In genomic region chr6:29705389-29706231, GRCh38 we compare ENCODE assay signal across 7 cellular contexts. TPM values are rescaled to one million over a fixed set of nuclear protein-coding genes. Genes with fewer than 3 reads are reported as not detected.
DNase-seq lines count a peak whose midpoint lies in the region; ATAC-seq, FAIRE-seq and TF ChIP-seq lines count a peak whose summit lies in the region.

No MANE protein-coding gene starts in this region.

- H3K27me3 Mint-ChIP-seq in astrocyte (ENCODE audit: low read depth, unreplicated experiment): peaks cover 64% of the 10 kb centered on the region
- peaks cover 31% of the 10 kb centered on the region for H3K27me3 Mint-ChIP-seq in activated CD8-positive, alpha-beta memory T cell treated with anti-CD3 and anti-CD28 coated beads, Interleukin-2, amount 10 ng/mL, durations not matched to agents 7 days and 5 days

- H3K79me2 ChIP-seq in astrocyte (ENCODE audit: insufficient read depth, low read length): no peaks in the 10 kb centered on the region

- peak; percentile 80 for TF ChIP-seq RAD21 in Ishikawa (IDR thresholded peaks at IDR 0.05; ENCODE audit: low read depth)

- H3K27ac ChIP-seq in astrocyte (ENCODE audit: low read depth, low read length) (no peak overlapping the region), spleen (peak overlapping the region in 2 of 8 donors; percentile 41 to 85)

- TF ChIP-seq CTCF in astrocyte (IDR thresholded peaks at IDR 0.05; ENCODE audit: insufficient read depth, low read depth, low read length) (peak; percentile 47), spleen (IDR thresholded peaks at IDR 0.05 in 8 of 11, conservative IDR thresholded peaks at IDR 0.05 in 3 of 11) (peak; percentile 29 to 82 (median 65))

- CTCF ChIA-PET in activated CD8-positive, alpha-beta memory T cell treated with anti-CD3 and anti-CD28 coated beads, Interleukin-2, amount 10 ng/mL, durations not matched to agents 7 days and 5 days (lab: Charles Lee): interaction anchor here (0.8 to 3.0 kb wide), 16 partner anchors 11 to 262 kb away, joined by 3 to 15 read pairs (median 4); no protein-coding TSS in a partner anchor

- no peak overlapping the region for H3K4me2 ChIP-seq in astrocyte (ENCODE audit: low read length)

- peak overlapping the region; percentile 77 for H3K27ac Mint-ChIP-seq in astrocyte (ENCODE audit: unreplicated experiment)
- H3K27ac Mint-ChIP-seq in activated CD8-positive, alpha-beta memory T cell treated with anti-CD3 and anti-CD28 coated beads, Interleukin-2, amount 10 ng/mL, durations not matched to agents 7 days and 5 days: no peak overlapping the region

- H3K36me3 Mint-ChIP-seq in astrocyte (ENCODE audit: low read depth, unreplicated experiment): no peaks in the 10 kb centered on the region
- no peaks in the 10 kb centered on the region for H3K36me3 Mint-ChIP-seq in activated CD8-positive, alpha-beta memory T cell treated with anti-CD3 and anti-CD28 coated beads, Interleukin-2, amount 10 ng/mL, durations not matched to agents 7 days and 5 days

- peak; percentile 62 for DNase-seq in EL
- peak; percentile 22 for DNase-seq in astrocyte (ENCODE audit: low read depth)
- DNase-seq in iPS-NIHi11 (ENCODE audit: low spot score): peak; percentile 64
- DNase-seq in spleen: no peak
- no peak for DNase-seq in NK-92 (lab: John Stamatoyannopoulos, UW; ENCODE audit: unreplicated experiment)
- no peak for DNase-seq in activated CD8-positive, alpha-beta memory T cell treated with anti-CD3 and anti-CD28 coated beads, Interleukin-2, amount 10 ng/mL, durations not matched to agents 7 days and 5 days

- no peaks in the 10 kb centered on the region for H3K4me1 Mint-ChIP-seq in astrocyte (ENCODE audit: low read depth, unreplicated experiment)
- peaks cover 44% of the 10 kb centered on the region for H3K4me1 Mint-ChIP-seq in activated CD8-positive, alpha-beta memory T cell treated with anti-CD3 and anti-CD28 coated beads, Interleukin-2, amount 10 ng/mL, durations not matched to agents 7 days and 5 days

- H3K4me1 ChIP-seq in astrocyte (ENCODE audit: insufficient read depth, low read length) (no peaks in the 10 kb centered on the region), spleen (peaks cover 0 to 45% (median 19%) of the 10 kb centered on the region in 6 donors)

- intact Hi-C loops in spleen (cut with DNase I; ENCODE audit: low total_unique reads): loop anchor here (5.0 kb wide), 1 partner anchor 47 kb away; no protein-coding TSS in a partner anchor

- no peak overlapping the region for H3K4me3 Mint-ChIP-seq in astrocyte (ENCODE audit: unreplicated experiment)
- H3K4me3 Mint-ChIP-seq in activated CD8-positive, alpha-beta memory T cell treated with anti-CD3 and anti-CD28 coated beads, Interleukin-2, amount 10 ng/mL, durations not matched to agents 7 days and 5 days: no peak overlapping the region

- H3K27me3 ChIP-seq in astrocyte (ENCODE audit: insufficient read depth, low read length) (no peaks in the 10 kb centered on the region), spleen (replicated peaks in 1 of 7) (peaks cover 0 to 18% (median 0%) of the 10 kb centered on the region in 7 donors)

- H4K20me1 ChIP-seq in astrocyte (ENCODE audit: insufficient read depth, low read length): no peaks in the 10 kb centered on the region

- H3K36me3 ChIP-seq in astrocyte (ENCODE audit: insufficient read depth, low read length): no peaks in the 10 kb centered on the region
- no peaks in the 10 kb centered on the region for H3K36me3 ChIP-seq in spleen

- H3K4me3 ChIP-seq in astrocyte (ENCODE audit: insufficient read depth, low read depth, low read length): no peak overlapping the region
- H3K4me3 ChIP-seq in spleen: no peak overlapping the region

- no peak for TF ChIP-seq POLR2A in spleen (IDR thresholded peaks at IDR 0.05)

- TF ChIP-seq EP300 in Ishikawa (IDR thresholded peaks at IDR 0.05; ENCODE audit: borderline replicate concordance): no peak

- H3K9ac ChIP-seq in astrocyte (ENCODE audit: low read length): no peak overlapping the region

- no peaks in the 10 kb centered on the region for H3K9me3 ChIP-seq in astrocyte (ENCODE audit: insufficient read depth, low read depth, low read length)
- H3K9me3 ChIP-seq in spleen: no peaks in the 10 kb centered on the region

- 39 to 72% (median 41%) methylated on average over 10 of the region's 10 CpGs for WGBS in spleen, 5 donors

- FAIRE-seq in astrocyte (lab: Jason Lieb, UNC): no peak

- no peaks in the 10 kb centered on the region for H3K9me3 Mint-ChIP-seq in astrocyte (ENCODE audit: unreplicated experiment)
- H3K9me3 Mint-ChIP-seq in activated CD8-positive, alpha-beta memory T cell treated with anti-CD3 and anti-CD28 coated beads, Interleukin-2, amount 10 ng/mL, durations not matched to agents 7 days and 5 days (ENCODE audit: low read depth): no peaks in the 10 kb centered on the region

- ATAC-seq in activated CD8-positive, alpha-beta memory T cell treated with anti-CD3 and anti-CD28 coated beads, Interleukin-2, amount 10 ng/mL, durations not matched to agents 7 days and 5 days: no peak

- H2AFZ ChIP-seq in astrocyte (ENCODE audit: low read depth, low read length): no peak overlapping the region

TF ChIP-seq in Ishikawa, 13 proteins besides CTCF, POLR2A, EP300 and RAD21:
- TF ChIP-seq CEBPB (IDR thresholded peaks at IDR 0.05) (no peak), REST (IDR thresholded peaks at IDR 0.05; ENCODE audit: low read depth) (no peak), USF1 (IDR thresholded peaks at IDR 0.05) (no peak), TAF1 (IDR thresholded peaks at IDR 0.05; ENCODE audit: low read depth) (no peak), YY1 (IDR thresholded peaks at IDR 0.05; ENCODE audit: low read depth) (no peak), MAX (IDR thresholded peaks at IDR 0.05) (no peak), TEAD4 (IDR thresholded peaks at IDR 0.05) (no peak), NFIC (IDR thresholded peaks at IDR 0.05) (no peak), FOXM1 (IDR thresholded peaks at IDR 0.05; ENCODE audit: borderline replicate concordance, low read depth) (no peak), TCF12 (IDR thresholded peaks at IDR 0.05; ENCODE audit: low read depth) (no peak), EGR1 (IDR thresholded peaks at IDR 0.05) (no peak)

RNA-seq across cellular contexts. Expression of gene HLA-F, which starts 17.6 kb away (rescaled TPM):
- total RNA-seq in astrocyte (6.0 and 7.4 TPM in 2 replicates), spleen (100 to 1,000 TPM; 402 to 532 (median 496) TPM)
- polyA plus RNA-seq in spleen: 100 to 1,000 TPM; 501 to 663 (median 577) TPM
- total RNA-seq in activated CD8-positive, alpha-beta memory T cell treated with anti-CD3 and anti-CD28 coated beads, Interleukin-2, amount 10 ng/mL, durations not matched to agents 7 days and 5 days: 100 to 1,000 TPM; 300 to 444 TPM

RNA-seq across cellular contexts. Expression of gene ZFP57, which starts 24.7 kb away (rescaled TPM):
- total RNA-seq in astrocyte (0.36 and 0.50 TPM in 2 replicates), spleen (1 to 10 TPM in 1 of 7 donors, under 1 TPM in 2, not detected in 4; 0.37 to 2.8 (median 0.55) TPM)
- 1 to 10 TPM in 1 of 3 donors, not detected in 2; 6.8 TPM for polyA plus RNA-seq in spleen
- 10 to 100 TPM; 14.1 to 16.1 TPM for total RNA-seq in activated CD8-positive, alpha-beta memory T cell treated with anti-CD3 and anti-CD28 coated beads, Interleukin-2, amount 10 ng/mL, durations not matched to agents 7 days and 5 days

RNA-seq across cellular contexts. Expression of gene MOG, which starts 48.7 kb away (rescaled TPM):
- not detected in 2 replicates for total RNA-seq in astrocyte
- not detected for total RNA-seq in spleen
- not detected for polyA plus RNA-seq in spleen
- not detected for total RNA-seq in activated CD8-positive, alpha-beta memory T cell treated with anti-CD3 and anti-CD28 coated beads, Interleukin-2, amount 10 ng/mL, durations not matched to agents 7 days and 5 days

Comparison
In these comparisons a context has a peak if more than half of its experiments do, and no peak if none do; other contexts are left out.
1. DNase-seq: peak in EL (single experiment), astrocyte (single experiment) and iPS-NIHi11 (single experiment); none in spleen (single experiment), NK-92 (single experiment) and activated CD8-positive, alpha-beta memory T cell treated with anti-CD3 and anti-CD28 coated beads, Interleukin-2, amount 10 ng/mL, durations not matched to agents 7 days and 5 days (single experiment).
2. RNA of gene HLA-F, which starts 17.6 kb away (total RNA-seq): 402 to 532 TPM in spleen and 300 to 444 TPM in activated CD8-positive, alpha-beta memory T cell treated with anti-CD3 and anti-CD28 coated beads, Interleukin-2, amount 10 ng/mL, durations not matched to agents 7 days and 5 days; 6.0 to 7.4 TPM in astrocyte; every median in the first group is over 10 times any median in the second.